In genomic region chr10:91887900-91888225, GRCh38 we compare ENCODE assay signal across 1 cellular context.
TF ChIP-seq lines count a peak whose summit lies in the region.

No MANE protein-coding gene starts in this region.

TF ChIP-seq in GM23338, 12 proteins besides CTCF, POLR2A, EP300 and RAD21 (continued from another document):
- TF ChIP-seq, protein P1, sequence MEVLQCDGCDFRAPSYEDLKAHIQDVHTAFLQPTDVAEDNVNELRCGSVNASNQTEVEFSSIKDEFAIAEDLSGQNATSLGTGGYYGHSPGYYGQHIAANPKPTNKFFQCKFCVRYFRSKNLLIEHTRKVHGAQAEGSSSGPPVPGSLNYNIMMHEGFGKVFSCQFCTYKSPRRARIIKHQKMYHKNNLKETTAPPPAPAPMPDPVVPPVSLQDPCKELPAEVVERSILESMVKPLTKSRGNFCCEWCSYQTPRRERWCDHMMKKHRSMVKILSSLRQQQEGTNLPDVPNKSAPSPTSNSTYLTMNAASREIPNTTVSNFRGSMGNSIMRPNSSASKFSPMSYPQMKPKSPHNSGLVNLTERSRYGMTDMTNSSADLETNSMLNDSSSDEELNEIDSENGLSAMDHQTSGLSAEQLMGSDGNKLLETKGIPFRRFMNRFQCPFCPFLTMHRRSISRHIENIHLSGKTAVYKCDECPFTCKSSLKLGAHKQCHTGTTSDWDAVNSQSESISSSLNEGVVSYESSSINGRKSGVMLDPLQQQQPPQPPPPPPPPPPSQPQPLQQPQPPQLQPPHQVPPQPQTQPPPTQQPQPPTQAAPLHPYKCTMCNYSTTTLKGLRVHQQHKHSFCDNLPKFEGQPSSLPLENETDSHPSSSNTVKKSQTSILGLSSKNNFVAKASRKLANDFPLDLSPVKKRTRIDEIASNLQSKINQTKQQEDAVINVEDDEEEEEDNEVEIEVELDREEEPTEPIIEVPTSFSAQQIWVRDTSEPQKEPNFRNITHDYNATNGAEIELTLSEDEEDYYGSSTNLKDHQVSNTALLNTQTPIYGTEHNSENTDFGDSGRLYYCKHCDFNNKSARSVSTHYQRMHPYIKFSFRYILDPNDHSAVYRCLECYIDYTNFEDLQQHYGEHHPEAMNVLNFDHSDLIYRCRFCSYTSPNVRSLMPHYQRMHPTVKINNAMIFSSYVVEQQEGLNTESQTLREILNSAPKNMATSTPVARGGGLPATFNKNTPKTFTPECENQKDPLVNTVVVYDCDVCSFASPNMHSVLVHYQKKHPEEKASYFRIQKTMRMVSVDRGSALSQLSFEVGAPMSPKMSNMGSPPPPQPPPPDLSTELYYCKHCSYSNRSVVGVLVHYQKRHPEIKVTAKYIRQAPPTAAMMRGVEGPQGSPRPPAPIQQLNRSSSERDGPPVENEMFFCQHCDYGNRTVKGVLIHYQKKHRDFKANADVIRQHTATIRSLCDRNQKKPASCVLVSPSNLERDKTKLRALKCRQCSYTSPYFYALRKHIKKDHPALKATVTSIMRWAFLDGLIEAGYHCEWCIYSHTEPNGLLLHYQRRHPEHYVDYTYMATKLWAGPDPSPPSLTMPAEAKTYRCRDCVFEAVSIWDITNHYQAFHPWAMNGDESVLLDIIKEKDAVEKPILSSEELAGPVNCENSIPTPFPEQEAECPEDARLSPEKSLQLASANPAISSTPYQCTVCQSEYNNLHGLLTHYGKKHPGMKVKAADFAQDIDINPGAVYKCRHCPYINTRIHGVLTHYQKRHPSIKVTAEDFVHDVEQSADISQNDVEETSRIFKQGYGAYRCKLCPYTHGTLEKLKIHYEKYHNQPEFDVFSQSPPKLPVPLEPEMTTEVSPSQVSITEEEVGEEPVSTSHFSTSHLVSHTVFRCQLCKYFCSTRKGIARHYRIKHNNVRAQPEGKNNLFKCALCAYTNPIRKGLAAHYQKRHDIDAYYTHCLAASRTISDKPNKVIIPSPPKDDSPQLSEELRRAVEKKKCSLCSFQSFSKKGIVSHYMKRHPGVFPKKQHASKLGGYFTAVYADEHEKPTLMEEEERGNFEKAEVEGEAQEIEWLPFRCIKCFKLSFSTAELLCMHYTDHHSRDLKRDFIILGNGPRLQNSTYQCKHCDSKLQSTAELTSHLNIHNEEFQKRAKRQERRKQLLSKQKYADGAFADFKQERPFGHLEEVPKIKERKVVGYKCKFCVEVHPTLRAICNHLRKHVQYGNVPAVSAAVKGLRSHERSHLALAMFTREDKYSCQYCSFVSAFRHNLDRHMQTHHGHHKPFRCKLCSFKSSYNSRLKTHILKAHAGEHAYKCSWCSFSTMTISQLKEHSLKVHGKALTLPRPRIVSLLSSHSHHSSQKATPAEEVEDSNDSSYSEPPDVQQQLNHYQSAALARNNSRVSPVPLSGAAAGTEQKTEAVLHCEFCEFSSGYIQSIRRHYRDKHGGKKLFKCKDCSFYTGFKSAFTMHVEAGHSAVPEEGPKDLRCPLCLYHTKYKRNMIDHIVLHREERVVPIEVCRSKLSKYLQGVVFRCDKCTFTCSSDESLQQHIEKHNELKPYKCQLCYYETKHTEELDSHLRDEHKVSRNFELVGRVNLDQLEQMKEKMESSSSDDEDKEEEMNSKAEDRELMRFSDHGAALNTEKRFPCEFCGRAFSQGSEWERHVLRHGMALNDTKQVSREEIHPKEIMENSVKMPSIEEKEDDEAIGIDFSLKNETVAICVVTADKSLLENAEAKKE (CRISPR knock-in tag; IDR thresholded peaks at IDR 0.05): no peak
- TF ChIP-seq JUNB (IDR thresholded peaks at IDR 0.05; ENCODE audit: unreplicated experiment) (no peak), EZH2phosphoT487 (IDR thresholded peaks at IDR 0.05; ENCODE audit: unreplicated experiment) (no peak), CREB1 (CRISPR knock-in tag; IDR thresholded peaks at IDR 0.05; ENCODE audit: low read depth) (no peak), STAT1 (IDR thresholded peaks at IDR 0.05; ENCODE audit: unreplicated experiment) (no peak), POLR2AphosphoS5 (IDR thresholded peaks at IDR 0.05; ENCODE audit: low read depth) (no peak)
- TF ChIP-seq, protein P2, sequence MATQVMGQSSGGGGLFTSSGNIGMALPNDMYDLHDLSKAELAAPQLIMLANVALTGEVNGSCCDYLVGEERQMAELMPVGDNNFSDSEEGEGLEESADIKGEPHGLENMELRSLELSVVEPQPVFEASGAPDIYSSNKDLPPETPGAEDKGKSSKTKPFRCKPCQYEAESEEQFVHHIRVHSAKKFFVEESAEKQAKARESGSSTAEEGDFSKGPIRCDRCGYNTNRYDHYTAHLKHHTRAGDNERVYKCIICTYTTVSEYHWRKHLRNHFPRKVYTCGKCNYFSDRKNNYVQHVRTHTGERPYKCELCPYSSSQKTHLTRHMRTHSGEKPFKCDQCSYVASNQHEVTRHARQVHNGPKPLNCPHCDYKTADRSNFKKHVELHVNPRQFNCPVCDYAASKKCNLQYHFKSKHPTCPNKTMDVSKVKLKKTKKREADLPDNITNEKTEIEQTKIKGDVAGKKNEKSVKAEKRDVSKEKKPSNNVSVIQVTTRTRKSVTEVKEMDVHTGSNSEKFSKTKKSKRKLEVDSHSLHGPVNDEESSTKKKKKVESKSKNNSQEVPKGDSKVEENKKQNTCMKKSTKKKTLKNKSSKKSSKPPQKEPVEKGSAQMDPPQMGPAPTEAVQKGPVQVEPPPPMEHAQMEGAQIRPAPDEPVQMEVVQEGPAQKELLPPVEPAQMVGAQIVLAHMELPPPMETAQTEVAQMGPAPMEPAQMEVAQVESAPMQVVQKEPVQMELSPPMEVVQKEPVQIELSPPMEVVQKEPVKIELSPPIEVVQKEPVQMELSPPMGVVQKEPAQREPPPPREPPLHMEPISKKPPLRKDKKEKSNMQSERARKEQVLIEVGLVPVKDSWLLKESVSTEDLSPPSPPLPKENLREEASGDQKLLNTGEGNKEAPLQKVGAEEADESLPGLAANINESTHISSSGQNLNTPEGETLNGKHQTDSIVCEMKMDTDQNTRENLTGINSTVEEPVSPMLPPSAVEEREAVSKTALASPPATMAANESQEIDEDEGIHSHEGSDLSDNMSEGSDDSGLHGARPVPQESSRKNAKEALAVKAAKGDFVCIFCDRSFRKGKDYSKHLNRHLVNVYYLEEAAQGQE (IDR thresholded peaks at IDR 0.05; ENCODE audit: unreplicated experiment): no peak
TF ChIP-seq in GM23338: peak in this region for 0.
